ENCODE assay signal across 1 cellular context in the genomic region with DNA sequence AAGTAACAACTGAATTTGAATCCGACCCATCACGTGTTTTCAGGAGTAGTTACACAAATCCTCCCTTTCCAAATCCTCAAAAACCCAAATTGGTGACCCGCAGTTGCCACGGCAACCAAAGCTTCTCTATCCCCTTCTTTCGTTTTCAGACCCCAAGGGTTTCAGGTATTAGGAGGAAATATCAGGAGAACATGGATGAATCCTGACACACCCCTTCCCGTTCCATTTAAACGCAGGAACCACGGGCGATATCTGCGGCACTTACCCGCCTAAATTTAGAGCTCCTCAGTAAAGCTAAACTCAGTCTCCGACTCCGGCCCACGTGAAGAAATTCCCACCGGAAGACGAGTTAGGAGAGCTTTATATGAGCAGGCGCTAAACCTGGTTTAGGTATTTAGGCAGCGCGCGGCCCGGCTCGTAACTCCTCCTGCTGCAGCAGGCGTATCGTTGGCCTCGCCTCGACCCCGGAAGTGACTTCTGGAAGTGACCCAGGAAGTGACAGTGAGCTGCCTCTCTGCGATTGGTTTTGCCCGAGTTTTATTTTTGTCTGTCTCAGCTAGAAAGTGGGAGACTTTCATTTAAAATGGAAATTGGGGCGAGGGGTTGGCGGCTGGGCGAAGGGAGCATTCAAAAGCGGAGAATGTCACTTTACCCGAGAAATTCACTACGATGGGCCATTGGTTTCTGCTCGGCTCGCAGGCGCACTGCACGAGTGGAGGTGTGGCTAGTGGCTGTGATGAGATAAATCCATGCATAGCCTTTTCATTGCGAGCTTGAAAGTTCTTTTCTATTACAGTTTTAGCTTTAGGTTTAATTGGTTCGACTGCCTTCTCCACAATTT.
TF ChIP-seq lines count a peak whose summit lies in the region.

TSS of gene TAF1A (minus strand) at position 472 of the 841 bp plus-strand sequence.

TF ChIP-seq in K562, 482 proteins besides CTCF, POLR2A, EP300 and RAD21 (continued from another document and continues in another):
- TF ChIP-seq ZBTB11 (CRISPR knock-in tag; IDR thresholded peaks at IDR 0.05) (peak in 2 of 3 experiments; percentile 11 to 75; a peak in 2 of 6 replicates), MTF1 (CRISPR knock-in tag; IDR thresholded peaks at IDR 0.05; ENCODE audit: borderline replicate concordance) (no peak), KDM4B (IDR thresholded peaks at IDR 0.05; ENCODE audit: borderline replicate concordance in 2 of 2, low read depth in 1 of 2) (no peak), TFAP4 (CRISPR knock-in tag; IDR thresholded peaks at IDR 0.05; ENCODE audit: borderline replicate concordance) (peak; percentile 66; the same call in 1 of the 2 replicates), SP2 (IDR thresholded peaks at IDR 0.05; ENCODE audit: extremely low read depth, low read depth, low read length, poor library complexity, severe bottlenecking) (no peak), ZNF384 (IDR thresholded peaks at IDR 0.05; ENCODE audit: low read depth, low read length) (no peak), HMGN3 (IDR thresholded peaks at IDR 0.05; ENCODE audit: borderline replicate concordance, extremely low read depth, insufficient read length, low read depth, low read length) (no peak), NONO (IDR thresholded peaks at IDR 0.05; ENCODE audit: low read depth in 2 of 2, low read length in 1 of 2) (0 out of 4 replicates have a peak, but pooled peaks of 1 of the 2 experiments have one; percentile 42), ZNF146 (CRISPR knock-in tag; IDR thresholded peaks at IDR 0.05; ENCODE audit: unreplicated experiment) (no peak), SMARCB1 (IDR thresholded peaks at IDR 0.05; ENCODE audit: insufficient read length, low read depth) (no peak), NFXL1 (CRISPR knock-in tag; IDR thresholded peaks at IDR 0.05) (no peak), FIP1L1 (IDR thresholded peaks at IDR 0.05; ENCODE audit: low read depth, low read length, poor library complexity, severe bottlenecking) (no peak), PML (IDR thresholded peaks at IDR 0.05; ENCODE audit: low read length) (peak; percentile 61; the same call in 1 of the 2 replicates), HIVEP1 (CRISPR knock-in tag; IDR thresholded peaks at IDR 0.05) (no peak), CBX5 (IDR thresholded peaks at IDR 0.05; ENCODE audit: borderline replicate concordance, low read depth) (no peak), MAX (CRISPR knock-in tag; IDR thresholded peaks at IDR 0.05) (peak; percentile 88), MAZ (CRISPR knock-in tag; conservative IDR thresholded peaks at IDR 0.05 in 1 of 2, IDR thresholded peaks at IDR 0.05 in 1 of 2) (peak; percentile 28 to 54; a peak in 2 of 4 replicates), MYBL2 (IDR thresholded peaks at IDR 0.05; ENCODE audit: low read depth) (no peak), MYBL2 (CRISPR knock-in tag; IDR thresholded peaks at IDR 0.05; ENCODE audit: borderline replicate concordance) (no peak), SIX5 (IDR thresholded peaks at IDR 0.05; ENCODE audit: borderline replicate concordance in 1 of 2, insufficient read depth in 1 of 2, low read depth in 1 of 2, low read length in 2 of 2) (no peak), ZNF695 (CRISPR knock-in tag; IDR thresholded peaks at IDR 0.05) (no peak), NFIX (CRISPR knock-in tag; IDR thresholded peaks at IDR 0.05; ENCODE audit: low read depth) (0 out of 2 replicates have a peak, but pooled peaks have one; percentile 4), SIRT6 (IDR thresholded peaks at IDR 0.05; ENCODE audit: low read depth, low read length) (no peak), CEBPG (CRISPR knock-in tag; IDR thresholded peaks at IDR 0.05) (0 out of 2 replicates have a peak, but pooled peaks have one; percentile 7), CEBPG (tag; conservative IDR thresholded peaks at IDR 0.05 in 1 of 2, IDR thresholded peaks at IDR 0.05 in 1 of 2) (no peak), GABPA (tag; conservative IDR thresholded peaks at IDR 0.05; ENCODE audit: low read depth) (peak; percentile 98), TCFL5 (CRISPR knock-in tag; conservative IDR thresholded peaks at IDR 0.05) (no peak), C11orf30 (IDR thresholded peaks at IDR 0.05; ENCODE audit: low read depth) (peak; percentile 84), TOE1 (IDR thresholded peaks at IDR 0.05; ENCODE audit: borderline replicate concordance) (peak; percentile 65; the same call in 1 of the 2 replicates), TOE1 (CRISPR knock-in tag; IDR thresholded peaks at IDR 0.05; ENCODE audit: borderline replicate concordance, low read depth) (no peak), FUS (optimal IDR thresholded peaks at IDR 0.05; ENCODE audit: low read depth, low read length) (no peak), HES1 (IDR thresholded peaks at IDR 0.05; ENCODE audit: low read depth) (no peak), SMARCA5 (IDR thresholded peaks at IDR 0.05) (no peak), BRD9 (IDR thresholded peaks at IDR 0.05; ENCODE audit: low read depth, partially characterized antibody) (peak; percentile 37), NFE2 (IDR thresholded peaks at IDR 0.05; ENCODE audit: low read depth) (no peak), EWSR1 (IDR thresholded peaks at IDR 0.05; ENCODE audit: borderline replicate concordance, low read depth, partially characterized antibody) (no peak), SPI1 (IDR thresholded peaks at IDR 0.05; ENCODE audit: borderline replicate concordance, low read depth, low read length) (no peak), DNMT1 (IDR thresholded peaks at IDR 0.05) (no peak), MTA3 (IDR thresholded peaks at IDR 0.05; ENCODE audit: borderline replicate concordance) (peak; percentile 30; the same call in 1 of the 2 replicates), TCF3 (CRISPR knock-in tag; IDR thresholded peaks at IDR 0.05) (0 out of 2 replicates have a peak, but pooled peaks have one; percentile 40), STAT5A (IDR thresholded peaks at IDR 0.05; ENCODE audit: borderline replicate concordance, low read length) (no peak; the same call in 1 of the 2 replicates), TCF15 (CRISPR knock-in tag; IDR thresholded peaks at IDR 0.05) (no peak), SRSF7 (optimal IDR thresholded peaks at IDR 0.05; ENCODE audit: low read depth, low read length) (no peak), NR2C1 (IDR thresholded peaks at IDR 0.05) (peak; percentile 99), NR2C1 (tag; IDR thresholded peaks at IDR 0.05) (peak; percentile 99), TRIM24 (IDR thresholded peaks at IDR 0.05) (no peak), ZNF217 (CRISPR knock-in tag; IDR thresholded peaks at IDR 0.05) (no peak), KDM5B (IDR thresholded peaks at IDR 0.05; ENCODE audit: insufficient replicate concordance, low read depth, low read length) (peak; percentile 82), ESRRA (IDR thresholded peaks at IDR 0.05; ENCODE audit: borderline replicate concordance, low read depth) (0 out of 2 replicates have a peak, but pooled peaks have one; percentile 10)
- TF ChIP-seq, protein P1, sequence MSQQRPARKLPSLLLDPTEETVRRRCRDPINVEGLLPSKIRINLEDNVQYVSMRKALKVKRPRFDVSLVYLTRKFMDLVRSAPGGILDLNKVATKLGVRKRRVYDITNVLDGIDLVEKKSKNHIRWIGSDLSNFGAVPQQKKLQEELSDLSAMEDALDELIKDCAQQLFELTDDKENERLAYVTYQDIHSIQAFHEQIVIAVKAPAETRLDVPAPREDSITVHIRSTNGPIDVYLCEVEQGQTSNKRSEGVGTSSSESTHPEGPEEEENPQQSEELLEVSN (IDR thresholded peaks at IDR 0.05; ENCODE audit: borderline replicate concordance in 1 of 2, extremely low read depth in 1 of 2, insufficient read depth in 1 of 2, insufficient read length in 1 of 2, low read depth in 1 of 2, low read length in 1 of 2, poor library complexity in 1 of 2, severe bottlenecking in 1 of 2): peak; percentile 19 to 47
- TF ChIP-seq, protein P2, sequence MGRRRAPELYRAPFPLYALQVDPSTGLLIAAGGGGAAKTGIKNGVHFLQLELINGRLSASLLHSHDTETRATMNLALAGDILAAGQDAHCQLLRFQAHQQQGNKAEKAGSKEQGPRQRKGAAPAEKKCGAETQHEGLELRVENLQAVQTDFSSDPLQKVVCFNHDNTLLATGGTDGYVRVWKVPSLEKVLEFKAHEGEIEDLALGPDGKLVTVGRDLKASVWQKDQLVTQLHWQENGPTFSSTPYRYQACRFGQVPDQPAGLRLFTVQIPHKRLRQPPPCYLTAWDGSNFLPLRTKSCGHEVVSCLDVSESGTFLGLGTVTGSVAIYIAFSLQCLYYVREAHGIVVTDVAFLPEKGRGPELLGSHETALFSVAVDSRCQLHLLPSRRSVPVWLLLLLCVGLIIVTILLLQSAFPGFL (CRISPR knock-in tag; IDR thresholded peaks at IDR 0.05): 0 out of 2 replicates have a peak, but pooled peaks have one; percentile 75
- TF ChIP-seq, protein P3, sequence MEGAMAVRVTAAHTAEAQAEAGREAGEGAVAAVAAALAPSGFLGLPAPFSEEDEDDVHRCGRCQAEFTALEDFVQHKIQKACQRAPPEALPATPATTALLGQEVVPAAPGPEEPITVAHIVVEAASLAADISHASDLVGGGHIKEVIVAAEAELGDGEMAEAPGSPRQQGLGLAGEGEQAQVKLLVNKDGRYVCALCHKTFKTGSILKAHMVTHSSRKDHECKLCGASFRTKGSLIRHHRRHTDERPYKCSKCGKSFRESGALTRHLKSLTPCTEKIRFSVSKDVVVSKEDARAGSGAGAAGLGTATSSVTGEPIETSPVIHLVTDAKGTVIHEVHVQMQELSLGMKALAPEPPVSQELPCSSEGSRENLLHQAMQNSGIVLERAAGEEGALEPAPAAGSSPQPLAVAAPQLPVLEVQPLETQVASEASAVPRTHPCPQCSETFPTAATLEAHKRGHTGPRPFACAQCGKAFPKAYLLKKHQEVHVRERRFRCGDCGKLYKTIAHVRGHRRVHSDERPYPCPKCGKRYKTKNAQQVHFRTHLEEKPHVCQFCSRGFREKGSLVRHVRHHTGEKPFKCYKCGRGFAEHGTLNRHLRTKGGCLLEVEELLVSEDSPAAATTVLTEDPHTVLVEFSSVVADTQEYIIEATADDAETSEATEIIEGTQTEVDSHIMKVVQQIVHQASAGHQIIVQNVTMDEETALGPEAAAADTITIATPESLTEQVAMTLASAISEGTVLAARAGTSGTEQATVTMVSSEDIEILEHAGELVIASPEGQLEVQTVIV (CRISPR knock-in tag; IDR thresholded peaks at IDR 0.05; ENCODE audit: borderline replicate concordance): no peak
- TF ChIP-seq, protein P4, sequence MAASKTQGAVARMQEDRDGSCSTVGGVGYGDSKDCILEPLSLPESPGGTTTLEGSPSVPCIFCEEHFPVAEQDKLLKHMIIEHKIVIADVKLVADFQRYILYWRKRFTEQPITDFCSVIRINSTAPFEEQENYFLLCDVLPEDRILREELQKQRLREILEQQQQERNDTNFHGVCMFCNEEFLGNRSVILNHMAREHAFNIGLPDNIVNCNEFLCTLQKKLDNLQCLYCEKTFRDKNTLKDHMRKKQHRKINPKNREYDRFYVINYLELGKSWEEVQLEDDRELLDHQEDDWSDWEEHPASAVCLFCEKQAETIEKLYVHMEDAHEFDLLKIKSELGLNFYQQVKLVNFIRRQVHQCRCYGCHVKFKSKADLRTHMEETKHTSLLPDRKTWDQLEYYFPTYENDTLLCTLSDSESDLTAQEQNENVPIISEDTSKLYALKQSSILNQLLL (CRISPR knock-in tag; IDR thresholded peaks at IDR 0.05; ENCODE audit: borderline replicate concordance): no peak
- TF ChIP-seq, protein P5, sequence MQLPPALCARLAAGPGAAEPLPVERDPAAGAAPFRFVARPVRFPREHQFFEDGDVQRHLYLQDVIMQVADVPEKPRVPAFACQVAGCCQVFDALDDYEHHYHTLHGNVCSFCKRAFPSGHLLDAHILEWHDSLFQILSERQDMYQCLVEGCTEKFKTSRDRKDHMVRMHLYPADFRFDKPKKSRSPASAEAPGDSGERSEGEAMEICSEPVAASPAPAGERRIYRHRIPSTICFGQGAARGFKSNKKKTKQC (CRISPR knock-in tag; IDR thresholded peaks at IDR 0.05): peak; percentile 57; the same call in 1 of the 2 replicates
